ENCODE assay signal across 1 cellular context in genomic region chr2:32039447-32040219, GRCh38.
TF ChIP-seq lines count a peak whose summit lies in the region.

Gene DPY30 (minus strand): TSS chr2:32039805. CDS start chr2:32039456, 349 bp downstream.

TF ChIP-seq in K562, 482 proteins besides CTCF, POLR2A, EP300 and RAD21 (continued from another document and continues in another):
- TF ChIP-seq, protein P1, sequence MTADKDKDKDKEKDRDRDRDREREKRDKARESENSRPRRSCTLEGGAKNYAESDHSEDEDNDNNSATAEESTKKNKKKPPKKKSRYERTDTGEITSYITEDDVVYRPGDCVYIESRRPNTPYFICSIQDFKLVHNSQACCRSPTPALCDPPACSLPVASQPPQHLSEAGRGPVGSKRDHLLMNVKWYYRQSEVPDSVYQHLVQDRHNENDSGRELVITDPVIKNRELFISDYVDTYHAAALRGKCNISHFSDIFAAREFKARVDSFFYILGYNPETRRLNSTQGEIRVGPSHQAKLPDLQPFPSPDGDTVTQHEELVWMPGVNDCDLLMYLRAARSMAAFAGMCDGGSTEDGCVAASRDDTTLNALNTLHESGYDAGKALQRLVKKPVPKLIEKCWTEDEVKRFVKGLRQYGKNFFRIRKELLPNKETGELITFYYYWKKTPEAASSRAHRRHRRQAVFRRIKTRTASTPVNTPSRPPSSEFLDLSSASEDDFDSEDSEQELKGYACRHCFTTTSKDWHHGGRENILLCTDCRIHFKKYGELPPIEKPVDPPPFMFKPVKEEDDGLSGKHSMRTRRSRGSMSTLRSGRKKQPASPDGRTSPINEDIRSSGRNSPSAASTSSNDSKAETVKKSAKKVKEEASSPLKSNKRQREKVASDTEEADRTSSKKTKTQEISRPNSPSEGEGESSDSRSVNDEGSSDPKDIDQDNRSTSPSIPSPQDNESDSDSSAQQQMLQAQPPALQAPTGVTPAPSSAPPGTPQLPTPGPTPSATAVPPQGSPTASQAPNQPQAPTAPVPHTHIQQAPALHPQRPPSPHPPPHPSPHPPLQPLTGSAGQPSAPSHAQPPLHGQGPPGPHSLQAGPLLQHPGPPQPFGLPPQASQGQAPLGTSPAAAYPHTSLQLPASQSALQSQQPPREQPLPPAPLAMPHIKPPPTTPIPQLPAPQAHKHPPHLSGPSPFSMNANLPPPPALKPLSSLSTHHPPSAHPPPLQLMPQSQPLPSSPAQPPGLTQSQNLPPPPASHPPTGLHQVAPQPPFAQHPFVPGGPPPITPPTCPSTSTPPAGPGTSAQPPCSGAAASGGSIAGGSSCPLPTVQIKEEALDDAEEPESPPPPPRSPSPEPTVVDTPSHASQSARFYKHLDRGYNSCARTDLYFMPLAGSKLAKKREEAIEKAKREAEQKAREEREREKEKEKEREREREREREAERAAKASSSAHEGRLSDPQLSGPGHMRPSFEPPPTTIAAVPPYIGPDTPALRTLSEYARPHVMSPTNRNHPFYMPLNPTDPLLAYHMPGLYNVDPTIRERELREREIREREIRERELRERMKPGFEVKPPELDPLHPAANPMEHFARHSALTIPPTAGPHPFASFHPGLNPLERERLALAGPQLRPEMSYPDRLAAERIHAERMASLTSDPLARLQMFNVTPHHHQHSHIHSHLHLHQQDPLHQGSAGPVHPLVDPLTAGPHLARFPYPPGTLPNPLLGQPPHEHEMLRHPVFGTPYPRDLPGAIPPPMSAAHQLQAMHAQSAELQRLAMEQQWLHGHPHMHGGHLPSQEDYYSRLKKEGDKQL (CRISPR knock-in tag; IDR thresholded peaks at IDR 0.05; ENCODE audit: borderline replicate concordance), result no peak
- TF ChIP-seq MAFK (IDR thresholded peaks at IDR 0.05; ENCODE audit: low read length), result peak; percentile 31; the same call in 1 of the 2 replicates
- no peak for TF ChIP-seq POLR3A (IDR thresholded peaks at IDR 0.05; ENCODE audit: borderline replicate concordance, extremely low read depth, insufficient read depth, insufficient read length)
- no peak for TF ChIP-seq IRF2 (CRISPR knock-in tag; IDR thresholded peaks at IDR 0.05)
- TF ChIP-seq, protein P2, sequence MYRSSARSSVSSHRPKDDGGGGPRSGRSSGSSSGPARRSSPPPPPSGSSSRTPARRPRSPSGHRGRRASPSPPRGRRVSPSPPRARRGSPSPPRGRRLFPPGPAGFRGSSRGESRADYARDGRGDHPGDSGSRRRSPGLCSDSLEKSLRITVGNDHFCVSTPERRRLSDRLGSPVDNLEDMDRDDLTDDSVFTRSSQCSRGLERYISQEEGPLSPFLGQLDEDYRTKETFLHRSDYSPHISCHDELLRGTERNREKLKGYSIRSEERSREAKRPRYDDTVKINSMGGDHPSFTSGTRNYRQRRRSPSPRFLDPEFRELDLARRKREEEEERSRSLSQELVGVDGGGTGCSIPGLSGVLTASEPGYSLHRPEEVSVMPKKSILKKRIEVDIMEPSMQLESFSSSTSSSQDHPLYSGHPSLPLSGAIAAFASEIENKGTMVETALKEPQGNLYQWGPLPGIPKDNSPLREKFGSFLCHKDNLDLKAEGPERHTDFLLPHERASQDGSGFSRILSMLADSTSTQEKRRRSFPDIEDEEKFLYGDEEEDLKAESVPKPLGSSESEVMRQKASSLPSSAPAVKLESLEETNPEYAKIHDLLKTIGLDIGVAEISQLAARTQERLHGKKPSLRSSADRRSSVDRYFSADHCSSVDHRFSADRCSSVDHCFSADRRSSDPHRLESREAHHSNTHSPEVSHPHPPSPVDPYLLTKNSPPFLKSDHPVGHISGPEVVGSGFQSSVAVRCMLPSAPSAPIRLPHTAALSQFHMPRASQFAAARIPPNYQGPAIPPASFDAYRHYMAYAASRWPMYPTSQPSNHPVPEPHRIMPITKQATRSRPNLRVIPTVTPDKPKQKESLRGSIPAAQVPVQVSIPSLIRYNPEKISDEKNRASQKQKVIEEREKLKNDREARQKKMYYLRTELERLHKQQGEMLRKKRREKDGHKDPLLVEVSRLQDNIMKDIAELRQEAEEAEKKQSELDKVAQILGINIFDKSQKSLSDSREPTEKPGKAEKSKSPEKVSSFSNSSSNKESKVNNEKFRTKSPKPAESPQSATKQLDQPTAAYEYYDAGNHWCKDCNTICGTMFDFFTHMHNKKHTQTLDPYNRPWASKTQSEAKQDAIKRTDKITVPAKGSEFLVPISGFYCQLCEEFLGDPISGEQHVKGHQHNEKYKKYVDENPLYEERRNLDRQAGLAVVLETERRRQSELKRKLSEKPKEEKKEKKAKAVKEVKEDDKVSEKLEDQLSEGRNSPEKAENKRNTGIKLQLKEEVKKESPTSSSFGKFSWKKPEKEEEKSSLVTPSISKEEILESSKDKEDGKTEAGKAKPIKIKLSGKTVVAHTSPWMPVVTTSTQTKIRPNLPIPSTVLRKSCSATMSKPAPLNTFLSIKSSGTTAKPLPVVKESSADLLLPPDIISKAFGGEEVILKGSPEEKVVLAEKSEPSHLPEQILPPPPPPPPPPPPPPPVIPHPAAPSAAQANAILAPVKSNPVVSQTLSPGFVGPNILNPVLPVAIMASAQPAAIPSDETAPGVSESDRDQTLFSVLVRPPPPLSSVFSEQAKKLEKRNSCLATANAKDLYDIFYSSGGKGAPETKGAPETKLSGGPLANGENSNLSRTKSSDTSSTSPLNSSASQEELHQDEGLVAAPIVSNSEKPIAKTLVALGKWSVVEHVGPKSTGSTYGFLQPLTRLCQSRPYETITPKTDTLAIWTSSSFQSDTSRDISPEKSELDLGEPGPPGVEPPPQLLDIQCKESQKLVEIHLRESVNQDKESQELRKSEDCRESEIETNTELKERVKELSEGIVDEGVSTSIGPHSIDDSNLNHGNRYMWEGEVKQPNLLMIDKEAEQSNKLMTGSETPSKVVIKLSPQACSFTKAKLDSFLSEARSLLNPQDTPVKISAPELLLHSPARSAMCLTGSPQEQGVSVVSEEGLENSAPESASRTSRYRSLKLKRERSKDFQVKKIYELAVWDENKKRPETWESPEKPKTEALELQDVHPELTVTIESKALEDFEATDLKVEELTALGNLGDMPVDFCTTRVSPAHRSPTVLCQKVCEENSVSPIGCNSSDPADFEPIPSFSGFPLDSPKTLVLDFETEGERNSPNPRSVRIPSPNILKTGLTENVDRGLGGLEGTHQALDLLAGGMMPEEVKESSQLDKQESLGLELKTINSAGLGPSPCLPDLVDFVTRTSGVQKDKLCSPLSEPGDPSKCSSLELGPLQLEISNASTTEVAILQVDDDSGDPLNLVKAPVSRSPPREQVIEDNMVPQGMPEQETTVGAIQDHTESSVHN (IDR thresholded peaks at IDR 0.05; ENCODE audit: borderline replicate concordance in 1 of 2, low read depth in 1 of 2), result no peak; a peak in 1 of 4 replicates
- TF ChIP-seq TARDBP (IDR thresholded peaks at IDR 0.05), result peak; percentile 21; the same call in 1 of the 2 replicates
- TF ChIP-seq CHD1 (IDR thresholded peaks at IDR 0.05; ENCODE audit: low read length), result peak; percentile 10
- no peak for TF ChIP-seq ZC3H4 (CRISPR knock-in tag; IDR thresholded peaks at IDR 0.05; ENCODE audit: borderline replicate concordance)
- TF ChIP-seq, protein P3, sequence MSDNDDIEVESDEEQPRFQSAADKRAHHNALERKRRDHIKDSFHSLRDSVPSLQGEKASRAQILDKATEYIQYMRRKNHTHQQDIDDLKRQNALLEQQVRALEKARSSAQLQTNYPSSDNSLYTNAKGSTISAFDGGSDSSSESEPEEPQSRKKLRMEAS (CRISPR knock-in tag; IDR thresholded peaks at IDR 0.05), result peak; percentile 76
- no peak for TF ChIP-seq RBM34 (IDR thresholded peaks at IDR 0.05; ENCODE audit: borderline replicate concordance, insufficient read depth, low read length)
- TF ChIP-seq, protein P4, sequence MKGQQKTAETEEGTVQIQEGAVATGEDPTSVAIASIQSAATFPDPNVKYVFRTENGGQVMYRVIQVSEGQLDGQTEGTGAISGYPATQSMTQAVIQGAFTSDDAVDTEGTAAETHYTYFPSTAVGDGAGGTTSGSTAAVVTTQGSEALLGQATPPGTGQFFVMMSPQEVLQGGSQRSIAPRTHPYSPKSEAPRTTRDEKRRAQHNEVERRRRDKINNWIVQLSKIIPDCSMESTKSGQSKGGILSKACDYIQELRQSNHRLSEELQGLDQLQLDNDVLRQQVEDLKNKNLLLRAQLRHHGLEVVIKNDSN (CRISPR knock-in tag; IDR thresholded peaks at IDR 0.05), result 0 out of 2 replicates have a peak, but pooled peaks have one; percentile 19
- TF ChIP-seq PHF20 (IDR thresholded peaks at IDR 0.05; ENCODE audit: partially characterized antibody), result peak; percentile 76
- TF ChIP-seq E4F1 (CRISPR knock-in tag; IDR thresholded peaks at IDR 0.05; ENCODE audit: borderline replicate concordance), result peak; percentile 96
- TF ChIP-seq ZNF232 (CRISPR knock-in tag; IDR thresholded peaks at IDR 0.05), result no peak
- TF ChIP-seq, protein P5, sequence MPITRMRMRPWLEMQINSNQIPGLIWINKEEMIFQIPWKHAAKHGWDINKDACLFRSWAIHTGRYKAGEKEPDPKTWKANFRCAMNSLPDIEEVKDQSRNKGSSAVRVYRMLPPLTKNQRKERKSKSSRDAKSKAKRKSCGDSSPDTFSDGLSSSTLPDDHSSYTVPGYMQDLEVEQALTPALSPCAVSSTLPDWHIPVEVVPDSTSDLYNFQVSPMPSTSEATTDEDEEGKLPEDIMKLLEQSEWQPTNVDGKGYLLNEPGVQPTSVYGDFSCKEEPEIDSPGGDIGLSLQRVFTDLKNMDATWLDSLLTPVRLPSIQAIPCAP (CRISPR knock-in tag; IDR thresholded peaks at IDR 0.05; ENCODE audit: borderline replicate concordance), result no peak
- TF ChIP-seq, protein P6, sequence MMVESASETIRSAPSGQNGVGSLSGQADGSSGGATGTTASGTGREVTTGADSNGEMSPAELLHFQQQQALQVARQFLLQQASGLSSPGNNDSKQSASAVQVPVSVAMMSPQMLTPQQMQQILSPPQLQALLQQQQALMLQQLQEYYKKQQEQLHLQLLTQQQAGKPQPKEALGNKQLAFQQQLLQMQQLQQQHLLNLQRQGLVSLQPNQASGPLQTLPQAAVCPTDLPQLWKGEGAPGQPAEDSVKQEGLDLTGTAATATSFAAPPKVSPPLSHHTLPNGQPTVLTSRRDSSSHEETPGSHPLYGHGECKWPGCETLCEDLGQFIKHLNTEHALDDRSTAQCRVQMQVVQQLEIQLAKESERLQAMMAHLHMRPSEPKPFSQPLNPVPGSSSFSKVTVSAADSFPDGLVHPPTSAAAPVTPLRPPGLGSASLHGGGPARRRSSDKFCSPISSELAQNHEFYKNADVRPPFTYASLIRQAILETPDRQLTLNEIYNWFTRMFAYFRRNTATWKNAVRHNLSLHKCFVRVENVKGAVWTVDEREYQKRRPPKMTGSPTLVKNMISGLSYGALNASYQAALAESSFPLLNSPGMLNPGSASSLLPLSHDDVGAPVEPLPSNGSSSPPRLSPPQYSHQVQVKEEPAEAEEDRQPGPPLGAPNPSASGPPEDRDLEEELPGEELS (CRISPR knock-in tag; IDR thresholded peaks at IDR 0.05; ENCODE audit: borderline replicate concordance), result peak; percentile 81; the same call in 1 of the 2 replicates
- TF ChIP-seq, protein P7, sequence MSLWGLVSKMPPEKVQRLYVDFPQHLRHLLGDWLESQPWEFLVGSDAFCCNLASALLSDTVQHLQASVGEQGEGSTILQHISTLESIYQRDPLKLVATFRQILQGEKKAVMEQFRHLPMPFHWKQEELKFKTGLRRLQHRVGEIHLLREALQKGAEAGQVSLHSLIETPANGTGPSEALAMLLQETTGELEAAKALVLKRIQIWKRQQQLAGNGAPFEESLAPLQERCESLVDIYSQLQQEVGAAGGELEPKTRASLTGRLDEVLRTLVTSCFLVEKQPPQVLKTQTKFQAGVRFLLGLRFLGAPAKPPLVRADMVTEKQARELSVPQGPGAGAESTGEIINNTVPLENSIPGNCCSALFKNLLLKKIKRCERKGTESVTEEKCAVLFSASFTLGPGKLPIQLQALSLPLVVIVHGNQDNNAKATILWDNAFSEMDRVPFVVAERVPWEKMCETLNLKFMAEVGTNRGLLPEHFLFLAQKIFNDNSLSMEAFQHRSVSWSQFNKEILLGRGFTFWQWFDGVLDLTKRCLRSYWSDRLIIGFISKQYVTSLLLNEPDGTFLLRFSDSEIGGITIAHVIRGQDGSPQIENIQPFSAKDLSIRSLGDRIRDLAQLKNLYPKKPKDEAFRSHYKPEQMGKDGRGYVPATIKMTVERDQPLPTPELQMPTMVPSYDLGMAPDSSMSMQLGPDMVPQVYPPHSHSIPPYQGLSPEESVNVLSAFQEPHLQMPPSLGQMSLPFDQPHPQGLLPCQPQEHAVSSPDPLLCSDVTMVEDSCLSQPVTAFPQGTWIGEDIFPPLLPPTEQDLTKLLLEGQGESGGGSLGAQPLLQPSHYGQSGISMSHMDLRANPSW (CRISPR knock-in tag; IDR thresholded peaks at IDR 0.05), result peak; percentile 87; the same call in 1 of the 2 replicates
- peak; percentile 50 for TF ChIP-seq HMGN3 (IDR thresholded peaks at IDR 0.05; ENCODE audit: borderline replicate concordance, extremely low read depth, insufficient read length, low read depth, low read length)
- TF ChIP-seq PKNOX1 (IDR thresholded peaks at IDR 0.05), result peak; percentile 84
- peak; percentile 32; the same call in 1 of the 2 replicates for TF ChIP-seq DPF2 (IDR thresholded peaks at IDR 0.05)
- 0 out of 2 replicates have a peak, but pooled peaks have one; percentile 64 for TF ChIP-seq ZBED1 (IDR thresholded peaks at IDR 0.05)
- no peak for TF ChIP-seq FOXJ2 (tag; IDR thresholded peaks at IDR 0.05)
- TF ChIP-seq ZNF253 (CRISPR knock-in tag; conservative IDR thresholded peaks at IDR 0.05), result no peak
- TF ChIP-seq NBN (IDR thresholded peaks at IDR 0.05; ENCODE audit: low read depth), result peak; percentile 83
- no peak for TF ChIP-seq TCF7L2 (IDR thresholded peaks at IDR 0.05; ENCODE audit: low read depth, low read length)
- TF ChIP-seq CBX3 (IDR thresholded peaks at IDR 0.05; ENCODE audit: borderline replicate concordance in 1 of 2, low read length in 2 of 2), result no peak
- TF ChIP-seq YBX1 (IDR thresholded peaks at IDR 0.05), result no peak
